In genomic region chr13:20353973-20354372, GRCh38 we compare ENCODE assay signal across 12 cellular contexts.
A peak's percentile ranks its signal among the peaks of the same experiment; 100 is the strongest.
DNase-seq lines count a peak whose midpoint lies in the region; ATAC-seq and TF ChIP-seq lines count a peak whose summit lies in the region.
"Had no signal": no experiment of that assay in that cellular context is flagged by ENCODE, and none has a peak within 500 bp of the region (broad histone marks: within the 10 kb centered on the region; RNA-seq: fewer than 3 reads in every experiment).

No MANE protein-coding gene starts in this region.

- H3K4me1 Mint-ChIP-seq in chondrocyte (ENCODE audit: low read depth) (no peaks in the 10 kb centered on the region), neural progenitor cell (peaks cover 13% of the 10 kb centered on the region)

- H3K27me3 Mint-ChIP-seq in chondrocyte (ENCODE audit: low read depth) = peaks cover 3% of the 10 kb centered on the region
- peaks cover 5% of the 10 kb centered on the region for H3K27me3 Mint-ChIP-seq in neural progenitor cell (ENCODE audit: insufficient read depth, low read depth)
- H3K27me3 Mint-ChIP-seq: activated CD8-positive, alpha-beta memory T cell treated with anti-CD3 and anti-CD28 coated beads, Interleukin-2, amount 10 ng/mL, durations not matched to agents 7 days and 5 days; T-helper 17 cell had no signal

- H3K36me3 Mint-ChIP-seq in chondrocyte (ENCODE audit: low read depth) = no peaks in the 10 kb centered on the region
- no peaks in the 10 kb centered on the region for H3K36me3 Mint-ChIP-seq in neural progenitor cell
- H3K36me3 Mint-ChIP-seq: activated CD8-positive, alpha-beta memory T cell treated with anti-CD3 and anti-CD28 coated beads, Interleukin-2, amount 10 ng/mL, durations not matched to agents 7 days and 5 days had no signal

- H4K20me1 ChIP-seq in neural progenitor cell (ENCODE audit: low read depth) = no peaks in the 10 kb centered on the region
- no peaks in the 10 kb centered on the region for H4K20me1 ChIP-seq in MM.1S (ENCODE audit: insufficient read depth, low read length)

- H3K9me2 ChIP-seq in MM.1S (replicated peaks; ENCODE audit: insufficient read depth, low read length) = no peaks in the 10 kb centered on the region

- H3K9me3 Mint-ChIP-seq in chondrocyte (ENCODE audit: low read depth) = no peaks in the 10 kb centered on the region
- H3K9me3 Mint-ChIP-seq in neural progenitor cell = no peaks in the 10 kb centered on the region

- peaks cover 11% of the 10 kb centered on the region for H3F3A ChIP-seq in neural progenitor cell (ENCODE audit: low read depth)
- no peaks in the 10 kb centered on the region for H3F3A ChIP-seq in MM.1S (ENCODE audit: insufficient read depth, low read length)

- H3K4me2 ChIP-seq in neural progenitor cell (no peak overlapping the region), MM.1S (ENCODE audit: low read depth, low read length) (no peak overlapping the region)

- DNase-seq in NB4 (ENCODE audit: low read depth) (peak; percentile 80), chondrocyte (ENCODE audit: low spot score) (no peak), neural progenitor cell (ENCODE audit: low spot score) (no peak), MM.1S (no peak), NCI-H1417 (lab: John Stamatoyannopoulos, UW) (no peak)
- DNase-seq in NK-92 treated with Interleukin-12 subunit alpha and Interleukin-12 subunit beta, amount 100 ng/mL, for 24 hours (lab: John Stamatoyannopoulos, UW) = no peak
- DNase-seq: activated CD8-positive, alpha-beta memory T cell treated with anti-CD3 and anti-CD28 coated beads, Interleukin-2, amount 10 ng/mL, durations not matched to agents 7 days and 5 days; erythroblast; NCI-H1694 treated with DMSO at 0.1 percent for 48 hours; T-helper 17 cell had no signal

- H3K27ac Mint-ChIP-seq in chondrocyte (ENCODE audit: unreplicated experiment) = no peak overlapping the region
- H3K27ac Mint-ChIP-seq in neural progenitor cell = no peak overlapping the region
- H3K27ac Mint-ChIP-seq: activated CD8-positive, alpha-beta memory T cell treated with anti-CD3 and anti-CD28 coated beads, Interleukin-2, amount 10 ng/mL, durations not matched to agents 7 days and 5 days; T-helper 17 cell had no signal

- H3K4me3 ChIP-seq in NB4 (ENCODE audit: low read depth, low read length) = no peak overlapping the region
- H3K4me3 ChIP-seq in neural progenitor cell = no peak overlapping the region
- H3K4me3 ChIP-seq in MM.1S (ENCODE audit: low read length) = no peak overlapping the region

- H3K79me2 ChIP-seq in neural progenitor cell (ENCODE audit: low read depth) = no peaks in the 10 kb centered on the region
- H3K79me2 ChIP-seq in MM.1S (ENCODE audit: low read length) = no peaks in the 10 kb centered on the region

- no peak for TF ChIP-seq POLR2A in NB4 (IDR thresholded peaks at IDR 0.05; ENCODE audit: extremely low read depth, insufficient read length)

- H3K9ac ChIP-seq in neural progenitor cell (no peak overlapping the region), MM.1S (ENCODE audit: low read length) (no peak overlapping the region)

- H3K27ac ChIP-seq in neural progenitor cell (no peak overlapping the region), MM.1S (ENCODE audit: low read length) (no peak overlapping the region)

- H3K9me3 ChIP-seq in neural progenitor cell (ENCODE audit: low read depth) = no peaks in the 10 kb centered on the region
- H3K9me3 ChIP-seq in MM.1S (replicated peaks; ENCODE audit: insufficient read depth, low read length) = no peaks in the 10 kb centered on the region

- H3K36me3 ChIP-seq in neural progenitor cell (no peaks in the 10 kb centered on the region), MM.1S (replicated peaks; ENCODE audit: insufficient read depth, low read length) (no peaks in the 10 kb centered on the region)

- no peak for ATAC-seq in HG03469 (IDR thresholded peaks at IDR 0.05; ENCODE audit: unreplicated experiment)
- ATAC-seq: activated CD8-positive, alpha-beta memory T cell treated with anti-CD3 and anti-CD28 coated beads, Interleukin-2, amount 10 ng/mL, durations not matched to agents 7 days and 5 days; T-helper 17 cell had no signal

- no peaks in the 10 kb centered on the region for H3K27me3 ChIP-seq in neural progenitor cell
- no peaks in the 10 kb centered on the region for H3K27me3 ChIP-seq in MM.1S (replicated peaks; ENCODE audit: insufficient read depth, low read length)

- H3K4me3 Mint-ChIP-seq in chondrocyte (ENCODE audit: unreplicated experiment) (no peak overlapping the region), neural progenitor cell (no peak overlapping the region)
- H3K4me3 Mint-ChIP-seq: activated CD8-positive, alpha-beta memory T cell treated with anti-CD3 and anti-CD28 coated beads, Interleukin-2, amount 10 ng/mL, durations not matched to agents 7 days and 5 days; T-helper 17 cell had no signal

- TF ChIP-seq CTCF in GM12872 (IDR thresholded peaks at IDR 0.05; ENCODE audit: insufficient read depth, low read depth, low read length) = peak; percentile 28; the same call in 2 of the 3 replicates
- no peak for TF ChIP-seq CTCF in NB4 (IDR thresholded peaks at IDR 0.05; ENCODE audit: low read depth, low read length)
- TF ChIP-seq CTCF in chondrocyte (IDR thresholded peaks at IDR 0.05) = peak; percentile 27
- peak; percentile 4 for TF ChIP-seq CTCF in neural progenitor cell (IDR thresholded peaks at IDR 0.05)
- TF ChIP-seq CTCF in MM.1S (IDR thresholded peaks at IDR 0.05; ENCODE audit: low read length) = no peak

- H3K4me1 ChIP-seq in neural progenitor cell = peaks cover 15% of the 10 kb centered on the region
- no peaks in the 10 kb centered on the region for H3K4me1 ChIP-seq in MM.1S (ENCODE audit: low read length)

- no peak overlapping the region for H2AFZ ChIP-seq in neural progenitor cell (replicated peaks)
- H2AFZ ChIP-seq in MM.1S (ENCODE audit: low read length) = no peak overlapping the region

Comparison
In these comparisons a context has a peak if more than half of its experiments do, and no peak if none do; other contexts are left out.
1. CTCF ChIP-seq: peak in GM12872 (single experiment), chondrocyte (single experiment) and neural progenitor cell (single experiment); none in NB4 (single experiment) and MM.1S (single experiment).